Comparison of ENCODE assay signal across 8 cellular contexts in the genomic region with DNA sequence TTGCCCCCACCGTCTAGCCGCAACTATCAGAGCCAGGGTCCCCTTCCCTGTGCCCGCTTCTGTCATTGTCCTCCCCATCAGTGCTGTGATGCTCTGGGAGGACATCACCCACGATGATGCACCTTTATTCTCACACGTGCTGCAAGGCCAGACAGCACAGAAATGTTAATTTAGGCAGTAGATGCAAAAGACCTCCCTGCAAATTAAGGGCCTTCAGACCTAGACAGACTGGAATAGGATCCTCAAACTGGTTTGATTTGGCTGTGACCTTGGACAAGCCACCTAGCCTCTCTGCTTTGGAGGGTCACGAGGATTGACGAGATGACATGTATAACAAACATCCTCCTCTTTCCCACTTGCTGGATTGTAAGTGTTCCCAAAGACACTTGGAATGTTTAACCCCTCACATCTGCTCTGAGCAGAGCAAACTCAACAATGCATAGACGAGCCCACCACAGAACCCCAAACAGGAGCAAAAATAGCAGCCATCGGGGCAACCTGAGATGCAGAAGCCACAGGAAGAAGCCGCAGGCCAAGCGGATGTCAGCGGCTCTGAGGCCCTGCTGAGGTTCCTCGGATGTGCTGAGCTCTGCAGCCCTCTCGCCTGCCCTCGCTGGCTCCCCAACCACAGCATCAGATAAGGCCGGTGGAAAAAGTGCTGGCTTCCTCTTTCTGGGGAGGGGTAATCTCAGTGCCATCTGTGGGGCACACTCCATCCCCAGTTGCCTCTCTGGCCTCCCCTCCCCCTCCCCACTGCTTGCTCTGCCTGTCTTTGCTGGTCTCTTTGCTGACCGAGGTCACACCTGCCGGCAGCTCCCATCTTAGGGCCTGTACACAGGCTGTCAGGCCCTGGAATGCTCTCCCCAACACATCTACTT. TPM values are rescaled to one million over a fixed set of nuclear protein-coding genes. Genes with fewer than 3 reads are reported as not detected.
DNase-seq lines count a peak whose midpoint lies in the region; ATAC-seq and TF ChIP-seq lines count a peak whose summit lies in the region.

No MANE protein-coding gene starts in this region.

- H2AFZ ChIP-seq in mesenchymal stem cell (ENCODE audit: low read depth, low read length), result no peak overlapping the region

- H4K8ac ChIP-seq in mesenchymal stem cell (ENCODE audit: low read length), result peak overlapping the region; percentile 90

- H3K36me3 Mint-ChIP-seq in CD14-positive monocyte, result peaks cover 21 to 25% of the 10 kb centered on the region in 2 donors

- H3K4me1 Mint-ChIP-seq in CD14-positive monocyte, result peaks cover 72% of the 10 kb centered on the region

- peak overlapping the region; percentile 87 to 94 for H2BK12ac ChIP-seq in mesenchymal stem cell (ENCODE audit: low read length in 2 of 2)

- no peak overlapping the region for H3K4me2 ChIP-seq in mesenchymal stem cell (ENCODE audit: low read length, poor library complexity, severe bottlenecking)

- no peak overlapping the region for H2AK5ac ChIP-seq in mesenchymal stem cell (ENCODE audit: low read length, severe bottlenecking)

- H2BK15ac ChIP-seq in mesenchymal stem cell (ENCODE audit: low read depth, poor library complexity, severe bottlenecking), result peak overlapping the region; percentile 44

- H3K4me3 ChIP-seq in mesenchymal stem cell (ENCODE audit: insufficient read depth in 1 of 2, low read depth in 1 of 2, low read length in 2 of 2), result no peak overlapping the region

- H3K9me3 ChIP-seq in mesenchymal stem cell (ENCODE audit: control insufficient read depth, low read length), result no peaks in the 10 kb centered on the region

- peak overlapping the region; percentile 70 for H4K91ac ChIP-seq in mesenchymal stem cell (ENCODE audit: low read length)

- H3K79me1 ChIP-seq in mesenchymal stem cell (replicated peaks; ENCODE audit: low read length, poor library complexity, severe bottlenecking), result no peaks in the 10 kb centered on the region

- peaks cover 20% of the 10 kb centered on the region for H3K4me1 ChIP-seq in mesenchymal stem cell (ENCODE audit: control insufficient read depth, insufficient read depth, low read depth, low read length)

- H3K27ac ChIP-seq in mesenchymal stem cell (ENCODE audit: low read length, poor library complexity, severe bottlenecking), result no peak overlapping the region

- H3K23ac ChIP-seq in mesenchymal stem cell (ENCODE audit: low read length in 2 of 2), result no peak overlapping the region

- 30% methylated on average over 18 of the region's 18 CpGs for WGBS in mesenchymal stem cell

- peak overlapping the region; percentile 47 to 56 for H3K4me3 Mint-ChIP-seq in CD14-positive monocyte

- peak overlapping the region in 1 of 2 experiments; percentile 5 for H3K14ac ChIP-seq in mesenchymal stem cell (ENCODE audit: low read length in 2 of 2)

- no peaks in the 10 kb centered on the region for H3K36me3 ChIP-seq in mesenchymal stem cell (ENCODE audit: control insufficient read depth in 1 of 2, insufficient read depth in 2 of 2, low read depth in 1 of 2, low read length in 2 of 2)

- CTCF ChIA-PET in HEK293T (lab: Yijun Ruan, JAX), result no interaction called here

- peaks cover 0 to 3% (median 0%) of the 10 kb centered on the region in 7 donors for H3K9me3 Mint-ChIP-seq in CD14-positive monocyte

- peaks cover 0 to 8% of the 10 kb centered on the region in 2 experiments for H3K27me3 ChIP-seq in mesenchymal stem cell (ENCODE audit: control insufficient read depth in 1 of 2, insufficient read depth in 1 of 2, low read length in 2 of 2)

- peaks cover 10 to 23% (median 13%) of the 10 kb centered on the region in 3 donors for H3K27me3 Mint-ChIP-seq in CD14-positive monocyte (ENCODE audit: low read depth in 3 of 3)

- no peak overlapping the region for H2BK5ac ChIP-seq in mesenchymal stem cell (ENCODE audit: low read depth, low read length, poor library complexity, severe bottlenecking)

- peak; percentile 74 for ATAC-seq in GM21528 (IDR thresholded peaks at IDR 0.05; ENCODE audit: low FRiP score, unreplicated experiment)
- no peak for ATAC-seq in GM19328 (IDR thresholded peaks at IDR 0.05; ENCODE audit: unreplicated experiment)

- POLR2A ChIA-PET in HEK293T (lab: Yijun Ruan, JAX), result no interaction called here

- no peak for TF ChIP-seq CTCF in CD14-positive monocyte (IDR thresholded peaks at IDR 0.05)

- intact Hi-C loops in CD14-positive monocyte (cut with micrococcal nuclease), result no loop called here

- H3K18ac ChIP-seq in mesenchymal stem cell (ENCODE audit: low read depth in 1 of 2, low read length in 2 of 2), result peak overlapping the region; percentile 44 to 88

- H3K9ac ChIP-seq in mesenchymal stem cell (ENCODE audit: low read length), result no peak overlapping the region

- peak overlapping the region; percentile 73 to 90 for H3K4ac ChIP-seq in mesenchymal stem cell (ENCODE audit: low read depth in 1 of 2, low read length in 2 of 2)

- peak overlapping the region; percentile 39 for H2BK120ac ChIP-seq in mesenchymal stem cell (ENCODE audit: low read depth, low read length)

- DNase-seq in CD14-positive monocyte (ENCODE audit: low spot score) (peak; percentile 78), NOMO-1 treated with DMSO at 0.1 percent for 48 hours (lab: John Stamatoyannopoulos, UW; ENCODE audit: unreplicated experiment) (peak; percentile 90), activated T-cell treated with anti-CD3 and anti-CD28 coated beads for 48 hours (ENCODE audit: low read depth) (peak; percentile 65), mesenchymal stem cell (peak; percentile 78), COR-L47 (lab: John Stamatoyannopoulos, UW) (no peak), HEK293T (ENCODE audit: extremely low spot score) (no peak)

- peak overlapping the region; percentile 16 to 92 (median 66) for H3K27ac Mint-ChIP-seq in CD14-positive monocyte

TF ChIP-seq in HEK293T, 16 proteins besides CTCF, POLR2A, EP300 and RAD21:
- TF ChIP-seq CTBP1 (IDR thresholded peaks at IDR 0.05; ENCODE audit: borderline replicate concordance) (no peak), HDGF (IDR thresholded peaks at IDR 0.05; ENCODE audit: borderline replicate concordance) (no peak), NFRKB (IDR thresholded peaks at IDR 0.05) (no peak), ELF4 (IDR thresholded peaks at IDR 0.05) (no peak)
- TF ChIP-seq, protein P1, sequence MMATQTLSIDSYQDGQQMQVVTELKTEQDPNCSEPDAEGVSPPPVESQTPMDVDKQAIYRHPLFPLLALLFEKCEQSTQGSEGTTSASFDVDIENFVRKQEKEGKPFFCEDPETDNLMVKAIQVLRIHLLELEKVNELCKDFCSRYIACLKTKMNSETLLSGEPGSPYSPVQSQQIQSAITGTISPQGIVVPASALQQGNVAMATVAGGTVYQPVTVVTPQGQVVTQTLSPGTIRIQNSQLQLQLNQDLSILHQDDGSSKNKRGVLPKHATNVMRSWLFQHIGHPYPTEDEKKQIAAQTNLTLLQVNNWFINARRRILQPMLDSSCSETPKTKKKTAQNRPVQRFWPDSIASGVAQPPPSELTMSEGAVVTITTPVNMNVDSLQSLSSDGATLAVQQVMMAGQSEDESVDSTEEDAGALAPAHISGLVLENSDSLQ (IDR thresholded peaks at IDR 0.05), result no peak
TF ChIP-seq in HEK293T: peak in this region for 0.

RNA-seq across cellular contexts. Expression of a gene that starts 35.3 kb away (rescaled TPM):
- polyA plus RNA-seq in CD14-positive monocyte, result under 1 TPM; 0.39 to 0.47 TPM
- 170 TPM for polyA plus RNA-seq in mesenchymal stem cell (2013, experiment 1 of 2)
- polyA plus RNA-seq in mesenchymal stem cell (2013, experiment 2 of 2), result 164 TPM

Comparison
In these comparisons a context has a peak if more than half of its experiments do, and no peak if none do; other contexts are left out.
1. DNase-seq: peak in CD14-positive monocyte (single experiment), NOMO-1 treated with DMSO at 0.1 percent for 48 hours (single experiment), activated T-cell treated with anti-CD3 and anti-CD28 coated beads for 48 hours (single experiment) and mesenchymal stem cell (single experiment); none in COR-L47 (single experiment) and HEK293T (single experiment).